In the genomic region with DNA sequence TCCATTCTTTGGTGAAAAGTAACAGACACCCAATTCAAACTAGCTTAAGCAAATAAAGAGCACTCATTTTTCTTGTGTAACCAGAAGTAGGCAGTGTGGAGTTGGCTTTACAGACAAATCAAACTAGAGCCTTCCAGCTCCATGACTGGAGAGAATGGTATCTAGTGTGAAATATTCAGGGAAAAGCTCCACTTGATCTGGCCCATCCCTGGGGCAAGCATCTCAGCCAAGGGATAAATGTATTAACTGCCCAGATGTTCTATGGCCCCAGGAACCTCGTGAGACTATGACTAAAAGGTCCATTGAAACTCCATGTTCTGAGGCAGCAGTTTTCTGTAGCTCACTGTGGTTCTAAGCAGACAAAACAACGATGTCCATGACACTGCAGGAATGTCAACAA, we compare ENCODE assay signal across 14 cellular contexts. TPM values are rescaled to one million over a fixed set of nuclear protein-coding genes. Genes with fewer than 3 reads are reported as not detected.
DNase-seq lines count a peak whose midpoint lies in the region; ATAC-seq and TF ChIP-seq lines count a peak whose summit lies in the region.
"Had no signal": no experiment of that assay in that cellular context is flagged by ENCODE, and none has a peak within 500 bp of the region (broad histone marks: within the 10 kb centered on the region; RNA-seq: fewer than 3 reads in every experiment).

No MANE protein-coding gene starts in this region.

- DNase-seq in Right ventricle myocardium superior (no peak), cardiac septum (ENCODE audit: low spot score) (no peak), adipocyte (ENCODE audit: low read depth) (peak; percentile 6), right cardiac atrium (no peak), cerebellum (ENCODE audit: low spot score) (no peak), natural killer cell (no peak), dorsolateral prefrontal cortex (no peak)
- no peak for DNase-seq in activated T-helper 1 cell treated with anti-CD3 and anti-CD28 coated beads, Interleukin-12 subunit alpha, Interleukin-12 subunit beta, Interleukin-2, Interleukin-4 antibody, amounts not matched to agents 30 ng/mL and 10 ng/mL and 1 ng/mL, durations not matched to agents 14 hours and 24 hours and 36 hours (ENCODE audit: low spot score)
- DNase-seq: activated naive CD8-positive, alpha-beta T cell treated with anti-CD3 and anti-CD28 coated beads, Interleukin-2, amount 50 U/mL, for 24 hours; effector memory CD4-positive, alpha-beta T cell; GDM1; NCI-H1105 treated with DMSO at 0.1 percent for 48 hours; NK-92 treated with Interleukin-12 subunit alpha and Interleukin-12 subunit beta, amount 100 ng/mL, for 24 hours; stimulated activated naive B cell treated with anti-CD40 and anti-IgM and Interleukin-4, amounts not matched to agents 10 μg/mL and 1 μg/mL and 100 μg/mL, for 72 hours had no signal

- TF ChIP-seq CTCF in natural killer cell (IDR thresholded peaks at IDR 0.05) (no peak), dorsolateral prefrontal cortex (IDR thresholded peaks at IDR 0.05 in 54 of 56, conservative IDR thresholded peaks at IDR 0.05 in 2 of 56; ENCODE audit: low read depth in 1 of 56, partially characterized antibody in 56 of 56) (no peak)

- H3K9me3 ChIP-seq in adipocyte (ENCODE audit: control insufficient read depth, low read length): no peaks in the 10 kb centered on the region
- no peaks in the 10 kb centered on the region for H3K9me3 ChIP-seq in right cardiac atrium (ENCODE audit: control insufficient read depth, low read length)

- peak overlapping the region; percentile 75 for H3K27ac ChIP-seq in right cardiac atrium (ENCODE audit: low read length)
- no peak overlapping the region for H3K27ac ChIP-seq in dorsolateral prefrontal cortex

- no peaks in the 10 kb centered on the region for H3K36me3 ChIP-seq in adipocyte (ENCODE audit: control insufficient read depth, insufficient read depth, low read length, severe bottlenecking)

- ATAC-seq in Right ventricle myocardium superior (ENCODE audit: poor library complexity): peak; percentile 34
- peak in 1 of 2 donors; percentile 34 for ATAC-seq in right cardiac atrium
- ATAC-seq in natural killer cell: no peak
- ATAC-seq: activated naive CD8-positive, alpha-beta T cell treated with anti-CD3 and anti-CD28 coated beads, Interleukin-2, amount 50 U/mL, for 24 hours; stimulated activated naive B cell treated with anti-CD40 and anti-IgM and Interleukin-4, amounts not matched to agents 10 μg/mL and 1 μg/mL and 100 μg/mL, for 72 hours had no signal

- no peaks in the 10 kb centered on the region for H3K9me3 Mint-ChIP-seq in activated T-helper 1 cell treated with anti-CD3 and anti-CD28 coated beads, Interleukin-12 subunit alpha, Interleukin-12 subunit beta, Interleukin-2, Interleukin-4 antibody, amounts not matched to agents 30 ng/mL and 10 ng/mL and 1 ng/mL, durations not matched to agents 14 hours and 24 hours and 36 hours
- peaks cover 3% of the 10 kb centered on the region in 2 donors for H3K9me3 Mint-ChIP-seq in natural killer cell

- H3K9ac ChIP-seq in adipocyte (ENCODE audit: low read length): no peak overlapping the region

- H3K4me3 ChIP-seq in adipocyte (ENCODE audit: low read length) (no peak overlapping the region), right cardiac atrium (ENCODE audit: low read length) (no peak overlapping the region), dorsolateral prefrontal cortex (no peak overlapping the region)

- peaks cover 6% of the 10 kb centered on the region for H3K27me3 Mint-ChIP-seq in activated T-helper 1 cell treated with anti-CD3 and anti-CD28 coated beads, Interleukin-12 subunit alpha, Interleukin-12 subunit beta, Interleukin-2, Interleukin-4 antibody, amounts not matched to agents 30 ng/mL and 10 ng/mL and 1 ng/mL, durations not matched to agents 14 hours and 24 hours and 36 hours (ENCODE audit: insufficient read depth)
- H3K27me3 Mint-ChIP-seq in natural killer cell (ENCODE audit: low read depth in 2 of 2): peaks cover 8 to 9% of the 10 kb centered on the region in 2 donors

- no peak overlapping the region for H3K27ac Mint-ChIP-seq in activated T-helper 1 cell treated with anti-CD3 and anti-CD28 coated beads, Interleukin-12 subunit alpha, Interleukin-12 subunit beta, Interleukin-2, Interleukin-4 antibody, amounts not matched to agents 30 ng/mL and 10 ng/mL and 1 ng/mL, durations not matched to agents 14 hours and 24 hours and 36 hours
- no peak overlapping the region for H3K27ac Mint-ChIP-seq in natural killer cell
- H3K27ac Mint-ChIP-seq: activated naive CD8-positive, alpha-beta T cell treated with anti-CD3 and anti-CD28 coated beads, Interleukin-2, amount 50 U/mL, for 24 hours; stimulated activated naive B cell treated with anti-CD40 and anti-IgM and Interleukin-4, amounts not matched to agents 10 μg/mL and 1 μg/mL and 100 μg/mL, for 72 hours had no signal

- no peak overlapping the region for H3K4me3 Mint-ChIP-seq in activated T-helper 1 cell treated with anti-CD3 and anti-CD28 coated beads, Interleukin-12 subunit alpha, Interleukin-12 subunit beta, Interleukin-2, Interleukin-4 antibody, amounts not matched to agents 30 ng/mL and 10 ng/mL and 1 ng/mL, durations not matched to agents 14 hours and 24 hours and 36 hours
- H3K4me3 Mint-ChIP-seq in natural killer cell: no peak overlapping the region
- H3K4me3 Mint-ChIP-seq: activated naive CD8-positive, alpha-beta T cell treated with anti-CD3 and anti-CD28 coated beads, Interleukin-2, amount 50 U/mL, for 24 hours; stimulated activated naive B cell treated with anti-CD40 and anti-IgM and Interleukin-4, amounts not matched to agents 10 μg/mL and 1 μg/mL and 100 μg/mL, for 72 hours had no signal

- intact Hi-C loops in Right ventricle myocardium superior (cut with DNase I) (no loop called here), cardiac septum (cut with DNase I) (loop anchor here (5.0 kb wide), 1 partner anchor 45 kb away; no protein-coding TSS in a partner anchor), right cardiac atrium (cut with DNase I) (no loop called here), natural killer cell (cut with micrococcal nuclease) (no loop called here), dorsolateral prefrontal cortex (cut with DNase I) (no loop called here)
- intact Hi-C loops in activated T-helper 1 cell treated with anti-CD3 and anti-CD28 coated beads, Interleukin-12 subunit alpha, Interleukin-12 subunit beta, Interleukin-2, Interleukin-4 antibody, amounts not matched to agents 30 ng/mL and 10 ng/mL and 1 ng/mL, durations not matched to agents 14 hours and 24 hours and 36 hours (cut with micrococcal nuclease): no loop called here

- no peaks in the 10 kb centered on the region for H3K36me3 Mint-ChIP-seq in activated T-helper 1 cell treated with anti-CD3 and anti-CD28 coated beads, Interleukin-12 subunit alpha, Interleukin-12 subunit beta, Interleukin-2, Interleukin-4 antibody, amounts not matched to agents 30 ng/mL and 10 ng/mL and 1 ng/mL, durations not matched to agents 14 hours and 24 hours and 36 hours (ENCODE audit: low read depth)
- no peaks in the 10 kb centered on the region for H3K36me3 Mint-ChIP-seq in natural killer cell
- H3K36me3 Mint-ChIP-seq: stimulated activated naive B cell treated with anti-CD40 and anti-IgM and Interleukin-4, amounts not matched to agents 10 μg/mL and 1 μg/mL and 100 μg/mL, for 72 hours had no signal

- H3K4me1 ChIP-seq in adipocyte (ENCODE audit: control insufficient read depth, insufficient read depth, low read length): peaks cover 36% of the 10 kb centered on the region
- peaks cover 5% of the 10 kb centered on the region for H3K4me1 ChIP-seq in right cardiac atrium (ENCODE audit: control insufficient read depth, insufficient read depth, low read length)

- H3K4me1 Mint-ChIP-seq in activated T-helper 1 cell treated with anti-CD3 and anti-CD28 coated beads, Interleukin-12 subunit alpha, Interleukin-12 subunit beta, Interleukin-2, Interleukin-4 antibody, amounts not matched to agents 30 ng/mL and 10 ng/mL and 1 ng/mL, durations not matched to agents 14 hours and 24 hours and 36 hours (ENCODE audit: low read depth): no peaks in the 10 kb centered on the region
- no peaks in the 10 kb centered on the region for H3K4me1 Mint-ChIP-seq in natural killer cell
- H3K4me1 Mint-ChIP-seq: activated naive CD8-positive, alpha-beta T cell treated with anti-CD3 and anti-CD28 coated beads, Interleukin-2, amount 50 U/mL, for 24 hours; stimulated activated naive B cell treated with anti-CD40 and anti-IgM and Interleukin-4, amounts not matched to agents 10 μg/mL and 1 μg/mL and 100 μg/mL, for 72 hours had no signal

- 53% methylated on average over 2 of the region's 2 CpGs for WGBS in right cardiac atrium

- H3K27me3 ChIP-seq in adipocyte (replicated peaks; ENCODE audit: control insufficient read depth, insufficient read depth, low read length) (no peaks in the 10 kb centered on the region), right cardiac atrium (ENCODE audit: control insufficient read depth, insufficient read depth) (no peaks in the 10 kb centered on the region), dorsolateral prefrontal cortex (no peaks in the 10 kb centered on the region)

RNA-seq across cellular contexts. Expression of gene TBC1D4, which starts 49.9 kb away (rescaled TPM):
- total RNA-seq in Right ventricle myocardium superior: 107 TPM
- 84.9 TPM for total RNA-seq in cardiac septum
- 10 to 100 TPM; 51.2 to 69.4 (median 63.6) TPM for total RNA-seq in right cardiac atrium
- polyA plus RNA-seq in right cardiac atrium: 28.3 TPM
- 66.6 and 73.5 TPM in 2 replicates for total RNA-seq in activated T-helper 1 cell treated with anti-CD3 and anti-CD28 coated beads, Interleukin-12 subunit alpha, Interleukin-12 subunit beta, Interleukin-2, Interleukin-4 antibody, amounts not matched to agents 30 ng/mL and 10 ng/mL and 1 ng/mL, durations not matched to agents 14 hours and 24 hours and 36 hours
- total RNA-seq in cerebellum: 20.2 TPM
- 1 to 10 TPM in 2 of 3 donors, under 1 TPM in 1; 0.54 to 5.1 (median 3.7) TPM for total RNA-seq in natural killer cell
- 10 to 100 TPM; 11.9 to 37.3 (median 23.9) TPM for total RNA-seq in dorsolateral prefrontal cortex
